2 cellular contexts compared by ENCODE assay signal in the genomic region with DNA sequence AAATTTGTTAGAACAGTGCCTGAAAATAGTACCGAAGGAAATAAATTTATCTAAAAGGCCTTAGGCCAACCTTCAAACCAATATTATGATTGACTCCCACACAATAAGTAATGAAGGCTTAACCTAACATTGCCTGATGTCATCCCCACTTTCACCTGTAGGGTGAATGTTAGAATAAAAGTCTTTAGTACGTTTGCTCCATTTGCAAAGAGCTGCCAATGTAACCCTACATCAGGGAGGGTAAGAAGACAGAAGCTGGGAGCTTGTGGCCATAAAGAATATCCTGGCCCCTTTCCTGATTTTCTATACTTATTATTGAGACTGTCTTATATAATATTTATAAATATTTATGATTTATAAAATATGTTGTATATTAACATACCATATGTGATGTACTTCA.
TF ChIP-seq lines count a peak whose summit lies in the region.

No MANE protein-coding gene starts in this region.

TF ChIP-seq in SK-N-SH, 30 proteins besides CTCF, POLR2A, EP300 and RAD21 (continued from another document):
- TF ChIP-seq, protein P1, sequence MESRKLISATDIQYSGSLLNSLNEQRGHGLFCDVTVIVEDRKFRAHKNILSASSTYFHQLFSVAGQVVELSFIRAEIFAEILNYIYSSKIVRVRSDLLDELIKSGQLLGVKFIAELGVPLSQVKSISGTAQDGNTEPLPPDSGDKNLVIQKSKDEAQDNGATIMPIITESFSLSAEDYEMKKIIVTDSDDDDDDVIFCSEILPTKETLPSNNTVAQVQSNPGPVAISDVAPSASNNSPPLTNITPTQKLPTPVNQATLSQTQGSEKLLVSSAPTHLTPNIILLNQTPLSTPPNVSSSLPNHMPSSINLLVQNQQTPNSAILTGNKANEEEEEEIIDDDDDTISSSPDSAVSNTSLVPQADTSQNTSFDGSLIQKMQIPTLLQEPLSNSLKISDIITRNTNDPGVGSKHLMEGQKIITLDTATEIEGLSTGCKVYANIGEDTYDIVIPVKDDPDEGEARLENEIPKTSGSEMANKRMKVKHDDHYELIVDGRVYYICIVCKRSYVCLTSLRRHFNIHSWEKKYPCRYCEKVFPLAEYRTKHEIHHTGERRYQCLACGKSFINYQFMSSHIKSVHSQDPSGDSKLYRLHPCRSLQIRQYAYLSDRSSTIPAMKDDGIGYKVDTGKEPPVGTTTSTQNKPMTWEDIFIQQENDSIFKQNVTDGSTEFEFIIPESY (IDR thresholded peaks at IDR 0.05; ENCODE audit: borderline replicate concordance, low read depth) = no peak
- TF ChIP-seq IRF3 (IDR thresholded peaks at IDR 0.05; ENCODE audit: low read depth, low read length) (no peak), NRF1 (IDR thresholded peaks at IDR 0.05; ENCODE audit: low read depth, low read length) (no peak)

TF ChIP-seq in SK-N-SH treated with all-trans-retinoic acid at 6 μM for 48 hours, 23 proteins besides CTCF, POLR2A, EP300 and RAD21 (continued from another document):
- TF ChIP-seq POU6F1 (CRISPR knock-in tag; IDR thresholded peaks at IDR 0.05; ENCODE audit: borderline replicate concordance, low read depth) = no peak
- TF ChIP-seq ARNTL (CRISPR knock-in tag; IDR thresholded peaks at IDR 0.05; ENCODE audit: borderline replicate concordance, low read depth) = no peak
- TF ChIP-seq ZFP3 (CRISPR knock-in tag; IDR thresholded peaks at IDR 0.05) = no peak
- TF ChIP-seq, protein P2, sequence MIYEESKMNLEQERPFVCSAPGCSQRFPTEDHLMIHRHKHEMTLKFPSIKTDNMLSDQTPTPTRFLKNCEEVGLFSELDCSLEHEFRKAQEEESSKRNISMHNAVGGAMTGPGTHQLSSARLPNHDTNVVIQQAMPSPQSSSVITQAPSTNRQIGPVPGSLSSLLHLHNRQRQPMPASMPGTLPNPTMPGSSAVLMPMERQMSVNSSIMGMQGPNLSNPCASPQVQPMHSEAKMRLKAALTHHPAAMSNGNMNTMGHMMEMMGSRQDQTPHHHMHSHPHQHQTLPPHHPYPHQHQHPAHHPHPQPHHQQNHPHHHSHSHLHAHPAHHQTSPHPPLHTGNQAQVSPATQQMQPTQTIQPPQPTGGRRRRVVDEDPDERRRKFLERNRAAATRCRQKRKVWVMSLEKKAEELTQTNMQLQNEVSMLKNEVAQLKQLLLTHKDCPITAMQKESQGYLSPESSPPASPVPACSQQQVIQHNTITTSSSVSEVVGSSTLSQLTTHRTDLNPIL (CRISPR knock-in tag; IDR thresholded peaks at IDR 0.05; ENCODE audit: low read depth) = no peak
- TF ChIP-seq ISL1 (CRISPR knock-in tag; IDR thresholded peaks at IDR 0.05) = no peak
- TF ChIP-seq, protein P3, sequence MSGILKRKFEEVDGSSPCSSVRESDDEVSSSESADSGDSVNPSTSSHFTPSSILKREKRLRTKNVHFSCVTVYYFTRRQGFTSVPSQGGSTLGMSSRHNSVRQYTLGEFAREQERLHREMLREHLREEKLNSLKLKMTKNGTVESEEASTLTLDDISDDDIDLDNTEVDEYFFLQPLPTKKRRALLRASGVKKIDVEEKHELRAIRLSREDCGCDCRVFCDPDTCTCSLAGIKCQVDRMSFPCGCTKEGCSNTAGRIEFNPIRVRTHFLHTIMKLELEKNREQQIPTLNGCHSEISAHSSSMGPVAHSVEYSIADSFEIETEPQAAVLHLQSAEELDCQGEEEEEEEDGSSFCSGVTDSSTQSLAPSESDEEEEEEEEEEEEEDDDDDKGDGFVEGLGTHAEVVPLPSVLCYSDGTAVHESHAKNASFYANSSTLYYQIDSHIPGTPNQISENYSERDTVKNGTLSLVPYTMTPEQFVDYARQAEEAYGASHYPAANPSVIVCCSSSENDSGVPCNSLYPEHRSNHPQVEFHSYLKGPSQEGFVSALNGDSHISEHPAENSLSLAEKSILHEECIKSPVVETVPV (CRISPR knock-in tag; IDR thresholded peaks at IDR 0.05) = no peak
